2 cellular contexts compared by ENCODE assay signal in the genomic region with DNA sequence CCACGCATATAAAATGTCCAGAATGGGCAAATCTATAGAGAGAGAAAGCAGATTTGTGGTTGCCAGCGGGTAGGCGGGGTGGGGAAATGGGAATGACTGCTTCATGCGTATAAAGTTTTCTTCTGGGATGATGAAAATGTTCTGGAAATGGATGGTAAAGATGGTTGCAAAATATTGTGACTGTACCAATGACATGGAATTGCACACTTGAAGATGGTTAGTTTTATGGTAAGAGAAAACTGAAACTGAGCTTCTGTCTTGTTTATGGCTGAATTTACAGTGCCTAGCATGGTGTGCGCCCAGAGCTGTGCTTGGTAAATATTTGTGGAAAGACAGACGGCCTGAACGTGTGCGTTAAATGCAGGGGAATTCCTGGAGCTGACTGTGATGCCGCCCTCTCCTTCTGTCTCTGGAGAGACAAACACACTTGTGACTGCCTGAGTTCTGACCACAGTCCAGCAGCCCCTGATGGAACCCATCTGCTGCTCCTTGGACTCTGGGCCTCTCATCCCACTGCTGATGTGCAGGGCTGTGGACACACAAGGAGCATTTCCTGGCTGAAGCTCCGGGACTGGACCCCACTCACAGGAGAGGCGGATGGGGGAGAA.
TF ChIP-seq lines count a peak whose summit lies in the region.

No MANE protein-coding gene starts in this region.

TF ChIP-seq in GM23338, 12 proteins besides CTCF, POLR2A, EP300 and RAD21 (continues in another document):
- TF ChIP-seq, protein P1, sequence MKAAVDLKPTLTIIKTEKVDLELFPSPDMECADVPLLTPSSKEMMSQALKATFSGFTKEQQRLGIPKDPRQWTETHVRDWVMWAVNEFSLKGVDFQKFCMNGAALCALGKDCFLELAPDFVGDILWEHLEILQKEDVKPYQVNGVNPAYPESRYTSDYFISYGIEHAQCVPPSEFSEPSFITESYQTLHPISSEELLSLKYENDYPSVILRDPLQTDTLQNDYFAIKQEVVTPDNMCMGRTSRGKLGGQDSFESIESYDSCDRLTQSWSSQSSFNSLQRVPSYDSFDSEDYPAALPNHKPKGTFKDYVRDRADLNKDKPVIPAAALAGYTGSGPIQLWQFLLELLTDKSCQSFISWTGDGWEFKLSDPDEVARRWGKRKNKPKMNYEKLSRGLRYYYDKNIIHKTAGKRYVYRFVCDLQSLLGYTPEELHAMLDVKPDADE (IDR thresholded peaks at IDR 0.05), result no peak
- TF ChIP-seq EZH2 (IDR thresholded peaks at IDR 0.05; ENCODE audit: low read depth, unreplicated experiment), result no peak
- no peak for TF ChIP-seq NANOG (IDR thresholded peaks at IDR 0.05; ENCODE audit: borderline replicate concordance)
- TF ChIP-seq, protein P2, sequence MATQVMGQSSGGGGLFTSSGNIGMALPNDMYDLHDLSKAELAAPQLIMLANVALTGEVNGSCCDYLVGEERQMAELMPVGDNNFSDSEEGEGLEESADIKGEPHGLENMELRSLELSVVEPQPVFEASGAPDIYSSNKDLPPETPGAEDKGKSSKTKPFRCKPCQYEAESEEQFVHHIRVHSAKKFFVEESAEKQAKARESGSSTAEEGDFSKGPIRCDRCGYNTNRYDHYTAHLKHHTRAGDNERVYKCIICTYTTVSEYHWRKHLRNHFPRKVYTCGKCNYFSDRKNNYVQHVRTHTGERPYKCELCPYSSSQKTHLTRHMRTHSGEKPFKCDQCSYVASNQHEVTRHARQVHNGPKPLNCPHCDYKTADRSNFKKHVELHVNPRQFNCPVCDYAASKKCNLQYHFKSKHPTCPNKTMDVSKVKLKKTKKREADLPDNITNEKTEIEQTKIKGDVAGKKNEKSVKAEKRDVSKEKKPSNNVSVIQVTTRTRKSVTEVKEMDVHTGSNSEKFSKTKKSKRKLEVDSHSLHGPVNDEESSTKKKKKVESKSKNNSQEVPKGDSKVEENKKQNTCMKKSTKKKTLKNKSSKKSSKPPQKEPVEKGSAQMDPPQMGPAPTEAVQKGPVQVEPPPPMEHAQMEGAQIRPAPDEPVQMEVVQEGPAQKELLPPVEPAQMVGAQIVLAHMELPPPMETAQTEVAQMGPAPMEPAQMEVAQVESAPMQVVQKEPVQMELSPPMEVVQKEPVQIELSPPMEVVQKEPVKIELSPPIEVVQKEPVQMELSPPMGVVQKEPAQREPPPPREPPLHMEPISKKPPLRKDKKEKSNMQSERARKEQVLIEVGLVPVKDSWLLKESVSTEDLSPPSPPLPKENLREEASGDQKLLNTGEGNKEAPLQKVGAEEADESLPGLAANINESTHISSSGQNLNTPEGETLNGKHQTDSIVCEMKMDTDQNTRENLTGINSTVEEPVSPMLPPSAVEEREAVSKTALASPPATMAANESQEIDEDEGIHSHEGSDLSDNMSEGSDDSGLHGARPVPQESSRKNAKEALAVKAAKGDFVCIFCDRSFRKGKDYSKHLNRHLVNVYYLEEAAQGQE (IDR thresholded peaks at IDR 0.05; ENCODE audit: unreplicated experiment), result no peak
- TF ChIP-seq EZH2phosphoT487 (IDR thresholded peaks at IDR 0.05; ENCODE audit: unreplicated experiment), result no peak
- no peak for TF ChIP-seq POLR2AphosphoS5 (IDR thresholded peaks at IDR 0.05; ENCODE audit: low read depth)
- no peak for TF ChIP-seq ZNF114 (CRISPR knock-in tag; IDR thresholded peaks at IDR 0.05)
- TF ChIP-seq ZNF331 (CRISPR knock-in tag; IDR thresholded peaks at IDR 0.05; ENCODE audit: low read depth), result no peak
- TF ChIP-seq STAT1 (IDR thresholded peaks at IDR 0.05; ENCODE audit: unreplicated experiment), result no peak

TF ChIP-seq in H1, 55 proteins besides CTCF, POLR2A, EP300 and RAD21:
- TF ChIP-seq, protein P3, sequence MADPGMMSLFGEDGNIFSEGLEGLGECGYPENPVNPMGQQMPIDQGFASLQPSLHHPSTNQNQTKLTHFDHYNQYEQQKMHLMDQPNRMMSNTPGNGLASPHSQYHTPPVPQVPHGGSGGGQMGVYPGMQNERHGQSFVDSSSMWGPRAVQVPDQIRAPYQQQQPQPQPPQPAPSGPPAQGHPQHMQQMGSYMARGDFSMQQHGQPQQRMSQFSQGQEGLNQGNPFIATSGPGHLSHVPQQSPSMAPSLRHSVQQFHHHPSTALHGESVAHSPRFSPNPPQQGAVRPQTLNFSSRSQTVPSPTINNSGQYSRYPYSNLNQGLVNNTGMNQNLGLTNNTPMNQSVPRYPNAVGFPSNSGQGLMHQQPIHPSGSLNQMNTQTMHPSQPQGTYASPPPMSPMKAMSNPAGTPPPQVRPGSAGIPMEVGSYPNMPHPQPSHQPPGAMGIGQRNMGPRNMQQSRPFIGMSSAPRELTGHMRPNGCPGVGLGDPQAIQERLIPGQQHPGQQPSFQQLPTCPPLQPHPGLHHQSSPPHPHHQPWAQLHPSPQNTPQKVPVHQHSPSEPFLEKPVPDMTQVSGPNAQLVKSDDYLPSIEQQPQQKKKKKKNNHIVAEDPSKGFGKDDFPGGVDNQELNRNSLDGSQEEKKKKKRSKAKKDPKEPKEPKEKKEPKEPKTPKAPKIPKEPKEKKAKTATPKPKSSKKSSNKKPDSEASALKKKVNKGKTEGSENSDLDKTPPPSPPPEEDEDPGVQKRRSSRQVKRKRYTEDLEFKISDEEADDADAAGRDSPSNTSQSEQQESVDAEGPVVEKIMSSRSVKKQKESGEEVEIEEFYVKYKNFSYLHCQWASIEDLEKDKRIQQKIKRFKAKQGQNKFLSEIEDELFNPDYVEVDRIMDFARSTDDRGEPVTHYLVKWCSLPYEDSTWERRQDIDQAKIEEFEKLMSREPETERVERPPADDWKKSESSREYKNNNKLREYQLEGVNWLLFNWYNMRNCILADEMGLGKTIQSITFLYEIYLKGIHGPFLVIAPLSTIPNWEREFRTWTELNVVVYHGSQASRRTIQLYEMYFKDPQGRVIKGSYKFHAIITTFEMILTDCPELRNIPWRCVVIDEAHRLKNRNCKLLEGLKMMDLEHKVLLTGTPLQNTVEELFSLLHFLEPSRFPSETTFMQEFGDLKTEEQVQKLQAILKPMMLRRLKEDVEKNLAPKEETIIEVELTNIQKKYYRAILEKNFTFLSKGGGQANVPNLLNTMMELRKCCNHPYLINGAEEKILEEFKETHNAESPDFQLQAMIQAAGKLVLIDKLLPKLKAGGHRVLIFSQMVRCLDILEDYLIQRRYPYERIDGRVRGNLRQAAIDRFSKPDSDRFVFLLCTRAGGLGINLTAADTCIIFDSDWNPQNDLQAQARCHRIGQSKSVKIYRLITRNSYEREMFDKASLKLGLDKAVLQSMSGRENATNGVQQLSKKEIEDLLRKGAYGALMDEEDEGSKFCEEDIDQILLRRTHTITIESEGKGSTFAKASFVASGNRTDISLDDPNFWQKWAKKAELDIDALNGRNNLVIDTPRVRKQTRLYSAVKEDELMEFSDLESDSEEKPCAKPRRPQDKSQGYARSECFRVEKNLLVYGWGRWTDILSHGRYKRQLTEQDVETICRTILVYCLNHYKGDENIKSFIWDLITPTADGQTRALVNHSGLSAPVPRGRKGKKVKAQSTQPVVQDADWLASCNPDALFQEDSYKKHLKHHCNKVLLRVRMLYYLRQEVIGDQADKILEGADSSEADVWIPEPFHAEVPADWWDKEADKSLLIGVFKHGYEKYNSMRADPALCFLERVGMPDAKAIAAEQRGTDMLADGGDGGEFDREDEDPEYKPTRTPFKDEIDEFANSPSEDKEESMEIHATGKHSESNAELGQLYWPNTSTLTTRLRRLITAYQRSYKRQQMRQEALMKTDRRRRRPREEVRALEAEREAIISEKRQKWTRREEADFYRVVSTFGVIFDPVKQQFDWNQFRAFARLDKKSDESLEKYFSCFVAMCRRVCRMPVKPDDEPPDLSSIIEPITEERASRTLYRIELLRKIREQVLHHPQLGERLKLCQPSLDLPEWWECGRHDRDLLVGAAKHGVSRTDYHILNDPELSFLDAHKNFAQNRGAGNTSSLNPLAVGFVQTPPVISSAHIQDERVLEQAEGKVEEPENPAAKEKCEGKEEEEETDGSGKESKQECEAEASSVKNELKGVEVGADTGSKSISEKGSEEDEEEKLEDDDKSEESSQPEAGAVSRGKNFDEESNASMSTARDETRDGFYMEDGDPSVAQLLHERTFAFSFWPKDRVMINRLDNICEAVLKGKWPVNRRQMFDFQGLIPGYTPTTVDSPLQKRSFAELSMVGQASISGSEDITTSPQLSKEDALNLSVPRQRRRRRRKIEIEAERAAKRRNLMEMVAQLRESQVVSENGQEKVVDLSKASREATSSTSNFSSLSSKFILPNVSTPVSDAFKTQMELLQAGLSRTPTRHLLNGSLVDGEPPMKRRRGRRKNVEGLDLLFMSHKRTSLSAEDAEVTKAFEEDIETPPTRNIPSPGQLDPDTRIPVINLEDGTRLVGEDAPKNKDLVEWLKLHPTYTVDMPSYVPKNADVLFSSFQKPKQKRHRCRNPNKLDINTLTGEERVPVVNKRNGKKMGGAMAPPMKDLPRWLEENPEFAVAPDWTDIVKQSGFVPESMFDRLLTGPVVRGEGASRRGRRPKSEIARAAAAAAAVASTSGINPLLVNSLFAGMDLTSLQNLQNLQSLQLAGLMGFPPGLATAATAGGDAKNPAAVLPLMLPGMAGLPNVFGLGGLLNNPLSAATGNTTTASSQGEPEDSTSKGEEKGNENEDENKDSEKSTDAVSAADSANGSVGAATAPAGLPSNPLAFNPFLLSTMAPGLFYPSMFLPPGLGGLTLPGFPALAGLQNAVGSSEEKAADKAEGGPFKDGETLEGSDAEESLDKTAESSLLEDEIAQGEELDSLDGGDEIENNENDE (IDR thresholded peaks at IDR 0.05; ENCODE audit: insufficient replicate concordance, low read length), result no peak
- no peak for TF ChIP-seq HDAC2 (IDR thresholded peaks at IDR 0.05; ENCODE audit: borderline replicate concordance in 1 of 2, low read depth in 2 of 2, low read length in 2 of 2)
